In genomic region chr1:180269848-180270766, GRCh38 we compare ENCODE assay signal across 9 cellular contexts. TPM values are rescaled to one million over a fixed set of nuclear protein-coding genes. Genes with fewer than 3 reads are reported as not detected.
A peak's percentile ranks its signal among the peaks of the same experiment; 100 is the strongest.
DNase-seq lines count a peak whose midpoint lies in the region; ATAC-seq and TF ChIP-seq lines count a peak whose summit lies in the region.
"Had no signal": no experiment of that assay in that cellular context is flagged by ENCODE, and none has a peak within 500 bp of the region (broad histone marks: within the 10 kb centered on the region; RNA-seq: fewer than 3 reads in every experiment).

No MANE protein-coding gene starts in this region.

- H3K27ac Mint-ChIP-seq in activated CD4-positive, alpha-beta memory T cell treated with anti-CD3 and anti-CD28 coated beads for 36 hours, result no peak overlapping the region

- H3K36me3 Mint-ChIP-seq in activated CD4-positive, alpha-beta memory T cell treated with anti-CD3 and anti-CD28 coated beads for 36 hours, result peaks cover 10% of the 10 kb centered on the region

- ATAC-seq in PC-3 (peak; percentile 80), gastroesophageal sphincter (peak; percentile 61)

- H3K4me1 Mint-ChIP-seq in activated CD4-positive, alpha-beta memory T cell treated with anti-CD3 and anti-CD28 coated beads for 36 hours (ENCODE audit: low read depth), result no peaks in the 10 kb centered on the region

- CTCF ChIA-PET in PC-3 (lab: Charles Lee), result interaction anchor here (1.2 kb wide), 1 partner anchor 9 kb away, joined by 6 read pairs; no protein-coding TSS in a partner anchor
- CTCF ChIA-PET in activated CD4-positive, alpha-beta memory T cell treated with anti-CD3 and anti-CD28 coated beads for 36 hours (lab: Charles Lee), result interaction anchor here (1.0 to 1.5 kb wide), 2 partner anchors 208 to 213 kb away, joined by 3 to 4 read pairs; no protein-coding TSS in a partner anchor

- H3K4me3 ChIP-seq in PC-3 (ENCODE audit: low read length) (no peak overlapping the region), gastroesophageal sphincter (no peak overlapping the region), retinal pigment epithelial cell (ENCODE audit: low read length) (no peak overlapping the region), dorsolateral prefrontal cortex (no peak overlapping the region)
- H3K4me3 ChIP-seq: skin epidermis had no signal

- POLR2A ChIA-PET in PC-3 (lab: Charles Lee; ENCODE audit: unreplicated experiment), result no interaction called here
- POLR2A ChIA-PET in activated CD4-positive, alpha-beta memory T cell treated with anti-CD3 and anti-CD28 coated beads for 36 hours (lab: Charles Lee), result interaction anchor here (0.6 kb wide), 1 partner anchor 230 kb away, joined by 3 read pairs; no protein-coding TSS in a partner anchor

- H3K4me1 ChIP-seq in PC-3 (ENCODE audit: insufficient read depth, low read length) (no peaks in the 10 kb centered on the region), gastroesophageal sphincter (no peaks in the 10 kb centered on the region)

- H4K20me1 ChIP-seq in PC-3 (ENCODE audit: low read length), result no peaks in the 10 kb centered on the region

- H3K27me3 ChIP-seq in PC-3 (ENCODE audit: low read length) (no peaks in the 10 kb centered on the region), gastroesophageal sphincter (peaks cover 4% of the 10 kb centered on the region), dorsolateral prefrontal cortex (no peaks in the 10 kb centered on the region)

- no peak overlapping the region for H2AFZ ChIP-seq in PC-3 (ENCODE audit: low read length)

- no peak overlapping the region for H3K27ac ChIP-seq in PC-3 (ENCODE audit: low read length)
- H3K27ac ChIP-seq in gastroesophageal sphincter, result no peak overlapping the region
- H3K27ac ChIP-seq in dorsolateral prefrontal cortex, result peak overlapping the region in 1 of 59 donors; percentile 15
- H3K27ac ChIP-seq: skin epidermis had no signal

- TF ChIP-seq CTCF in PC-3 (conservative IDR thresholded peaks at IDR 0.05; ENCODE audit: low read depth, low read length) (peak; percentile 60), gastroesophageal sphincter (IDR thresholded peaks at IDR 0.05) (no peak), retinal pigment epithelial cell (conservative IDR thresholded peaks at IDR 0.05; ENCODE audit: low read depth, low read length) (peak; percentile 55), dorsolateral prefrontal cortex (IDR thresholded peaks at IDR 0.05 in 54 of 56, conservative IDR thresholded peaks at IDR 0.05 in 2 of 56; ENCODE audit: low read depth in 1 of 56, partially characterized antibody in 56 of 56) (peak in 2 of 56 donors; percentile 6 to 14)

- no peaks in the 10 kb centered on the region for H3K79me2 ChIP-seq in PC-3 (ENCODE audit: low read length)

- H3F3A ChIP-seq in PC-3 (ENCODE audit: low read length, unreplicated experiment), result no peaks in the 10 kb centered on the region

- H3K4me3 Mint-ChIP-seq in activated CD4-positive, alpha-beta memory T cell treated with anti-CD3 and anti-CD28 coated beads for 36 hours, result no peak overlapping the region

- intact Hi-C loops in PC-3 (cut with micrococcal nuclease), result loop anchor here (5.0 kb wide), 1 partner anchor 147 kb away; no protein-coding TSS in a partner anchor
- intact Hi-C loops in activated CD4-positive, alpha-beta memory T cell treated with anti-CD3 and anti-CD28 coated beads for 36 hours (cut with micrococcal nuclease), result no loop called here
- intact Hi-C loops in dorsolateral prefrontal cortex (cut with DNase I), result no loop called here

- BruUV-seq in PC-3 (replicated peaks; lab: Mats Ljungman, UMichigan), result no TSS peak

- no peaks in the 10 kb centered on the region for H3K36me3 ChIP-seq in PC-3 (ENCODE audit: low read depth, low read length)
- H3K36me3 ChIP-seq in gastroesophageal sphincter, result peaks cover 0 to 25% of the 10 kb centered on the region in 2 donors

- H3K9me3 Mint-ChIP-seq in activated CD4-positive, alpha-beta memory T cell treated with anti-CD3 and anti-CD28 coated beads for 36 hours, result no peaks in the 10 kb centered on the region

- 68 to 73% methylated on average over 3 to 11 of the region's 13 CpGs for WGBS in gastroesophageal sphincter (ENCODE audit: low coverage in 1 of 2), 2 donors

- H3K4me2 ChIP-seq in PC-3 (ENCODE audit: low read length), result no peak overlapping the region

- no peaks in the 10 kb centered on the region for H3K9me3 ChIP-seq in PC-3 (ENCODE audit: low read length)
- H3K9me3 ChIP-seq in gastroesophageal sphincter, result no peaks in the 10 kb centered on the region

- no peaks in the 10 kb centered on the region for H3K9me2 ChIP-seq in PC-3 (replicated peaks; ENCODE audit: low read length)

- no peak for TF ChIP-seq POLR2A in gastroesophageal sphincter (IDR thresholded peaks at IDR 0.05)

- peak; percentile 51 for DNase-seq in DMS 273 (lab: John Stamatoyannopoulos, UW; ENCODE audit: unreplicated experiment)
- no peak for DNase-seq in DMS 273 treated with DMSO at 0.1 percent for 48 hours (lab: John Stamatoyannopoulos, UW)
- DNase-seq in PC-3, result peak; percentile 52
- DNase-seq in retinal pigment epithelial cell (ENCODE audit: low read depth), result no peak
- no peak for DNase-seq in 8988T
- no peak for DNase-seq in activated CD4-positive, alpha-beta memory T cell treated with anti-CD3 and anti-CD28 coated beads for 36 hours
- no peak for DNase-seq in dorsolateral prefrontal cortex

- H3K27me3 Mint-ChIP-seq in activated CD4-positive, alpha-beta memory T cell treated with anti-CD3 and anti-CD28 coated beads for 36 hours, result no peaks in the 10 kb centered on the region

- H3K9ac ChIP-seq in PC-3 (ENCODE audit: low read length), result no peak overlapping the region

- no peak for TF ChIP-seq EP300 in gastroesophageal sphincter (IDR thresholded peaks at IDR 0.05)

RNA-seq across cellular contexts. Expression of gene LHX4, which starts 40.0 kb away (rescaled TPM):
- total RNA-seq in PC-3 (2014; rRNA removed) (0.04 TPM in 1 of 2 replicates, not detected in the other), gastroesophageal sphincter (not detected), dorsolateral prefrontal cortex (under 1 TPM in 103 of 120 experiments, not detected in 17; 0.07 to 0.69 (median 0.22) TPM)
- total RNA-seq in activated CD4-positive, alpha-beta memory T cell treated with anti-CD3 and anti-CD28 coated beads for 36 hours, result not detected

Comparison
In these comparisons a context has a peak if more than half of its experiments do, and no peak if none do; other contexts are left out.
1. DNase-seq: peak in DMS 273 (single experiment) and PC-3 (single experiment); none in DMS 273 treated with DMSO at 0.1 percent for 48 hours (single experiment), retinal pigment epithelial cell (single experiment), 8988T (single experiment), activated CD4-positive, alpha-beta memory T cell treated with anti-CD3 and anti-CD28 coated beads for 36 hours (single experiment) and dorsolateral prefrontal cortex (0 of 10).
2. CTCF ChIP-seq: peak in PC-3 (single experiment) and retinal pigment epithelial cell (single experiment); none in gastroesophageal sphincter (0 of 4).